In the genomic region with DNA sequence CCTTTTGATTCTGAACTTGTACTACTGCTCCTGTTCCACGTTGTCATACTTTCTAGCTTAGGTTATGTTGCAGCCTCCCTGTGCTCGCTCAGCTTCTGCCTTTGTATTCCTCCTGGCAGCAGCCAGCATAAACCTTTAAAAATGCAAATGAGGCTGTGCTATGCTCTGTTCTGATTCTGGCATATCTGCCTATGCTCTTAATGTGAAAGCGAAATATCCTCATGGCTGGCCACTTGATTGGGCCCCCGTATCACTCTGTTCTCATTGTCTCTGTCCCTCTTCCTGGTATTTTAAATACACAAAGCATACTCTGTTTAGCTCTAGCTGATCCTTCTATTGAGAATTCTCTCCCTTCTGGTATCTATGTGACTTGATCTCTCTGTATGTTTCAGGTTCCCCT, we compare ENCODE assay signal across 14 cellular contexts.
DNase-seq lines count a peak whose midpoint lies in the region; ATAC-seq, FAIRE-seq and TF ChIP-seq lines count a peak whose summit lies in the region.
"Had no signal": no experiment of that assay in that cellular context is flagged by ENCODE, and none has a peak within 500 bp of the region (broad histone marks: within the 10 kb centered on the region; RNA-seq: fewer than 3 reads in every experiment).

No MANE protein-coding gene starts in this region.

- H3K36me3 Mint-ChIP-seq in activated naive CD8-positive, alpha-beta T cell treated with anti-CD3 and anti-CD28 coated beads for 36 hours: peaks cover 13% of the 10 kb centered on the region

- H3K4me1 ChIP-seq in pancreas (peaks cover 0 to 3% (median 0%) of the 10 kb centered on the region in 3 donors), colonic mucosa (no peaks in the 10 kb centered on the region)

- 59 to 63% methylated on average over 4 of the region's 4 CpGs for WGBS in pancreas, 2 donors

- no peaks in the 10 kb centered on the region for H3K9me3 Mint-ChIP-seq in activated naive CD8-positive, alpha-beta T cell treated with anti-CD3 and anti-CD28 coated beads for 36 hours

- H3K9me3 ChIP-seq in pancreas (no peaks in the 10 kb centered on the region), colonic mucosa (no peaks in the 10 kb centered on the region)
- H3K9me3 ChIP-seq: heart right ventricle had no signal

- H3K27ac ChIP-seq in pancreas: peak overlapping the region in 1 of 4 donors; percentile 20
- no peak overlapping the region for H3K27ac ChIP-seq in colonic mucosa
- H3K27ac ChIP-seq: heart right ventricle had no signal

- intact Hi-C loops in pancreas (cut with DNase I): no loop called here
- intact Hi-C loops in left colon (cut with DNase I, micrococcal nuclease): no loop called here
- intact Hi-C loops in colonic mucosa (cut with DNase I): no loop called here

- H3K4me1 Mint-ChIP-seq in activated naive CD8-positive, alpha-beta T cell treated with anti-CD3 and anti-CD28 coated beads for 36 hours: peaks cover 66% of the 10 kb centered on the region

- H3K27ac Mint-ChIP-seq in activated naive CD8-positive, alpha-beta T cell treated with anti-CD3 and anti-CD28 coated beads for 36 hours: peak overlapping the region; percentile 17

- ATAC-seq in HG02798 (IDR thresholded peaks at IDR 0.05; ENCODE audit: poor library complexity, unreplicated experiment) (peak; percentile 63), pancreas (peak in 3 of 4 donors; percentile 36 to 54 (median 46)), left colon (no peak)
- ATAC-seq: K562 had no signal

- H3K9ac ChIP-seq in colonic mucosa (ENCODE audit: low read depth in 2 of 2, low read length in 2 of 2): no peak overlapping the region

- TF ChIP-seq CTCF in pancreas (IDR thresholded peaks at IDR 0.05) (no peak), colonic mucosa (IDR thresholded peaks at IDR 0.05) (no peak)

- H3K27me3 ChIP-seq in pancreas: no peaks in the 10 kb centered on the region
- H3K27me3 ChIP-seq in colonic mucosa: no peaks in the 10 kb centered on the region
- H3K27me3 ChIP-seq: heart right ventricle had no signal

- no peaks in the 10 kb centered on the region for H3K27me3 Mint-ChIP-seq in activated naive CD8-positive, alpha-beta T cell treated with anti-CD3 and anti-CD28 coated beads for 36 hours

- DNase-seq in NCI-H2171 treated with DMSO at 0.1 percent for 48 hours (lab: John Stamatoyannopoulos, UW) (peak; percentile 43), NCI-H2171 (lab: John Stamatoyannopoulos, UW) (no peak), pancreas (no peak), HuH-7.5 (ENCODE audit: low spot score) (no peak), left colon (no peak), colonic mucosa (no peak)
- no peak for DNase-seq in activated naive CD8-positive, alpha-beta T cell treated with anti-CD3 and anti-CD28 coated beads for 36 hours
- DNase-seq: activated naive CD4-positive, alpha-beta T cell treated with anti-CD3 and anti-CD28 coated beads, Interleukin-2, amount 50 U/mL, for 16 hours; heart right ventricle had no signal

- H3K36me3 ChIP-seq in pancreas (no peaks in the 10 kb centered on the region), colonic mucosa (no peaks in the 10 kb centered on the region)
- H3K36me3 ChIP-seq: heart right ventricle had no signal

- H3K4me3 ChIP-seq in pancreas (no peak overlapping the region), colonic mucosa (no peak overlapping the region)
- H3K4me3 ChIP-seq: heart right ventricle, K562, skin epidermis had no signal

- no peak for FAIRE-seq in pancreas (lab: Jason Lieb, UNC)
- FAIRE-seq: A204.1, G401.6, K562 had no signal

- H3K4me3 Mint-ChIP-seq in activated naive CD8-positive, alpha-beta T cell treated with anti-CD3 and anti-CD28 coated beads for 36 hours: no peak overlapping the region
